Comparison of ENCODE assay signal across 23 cellular contexts in the genomic region with DNA sequence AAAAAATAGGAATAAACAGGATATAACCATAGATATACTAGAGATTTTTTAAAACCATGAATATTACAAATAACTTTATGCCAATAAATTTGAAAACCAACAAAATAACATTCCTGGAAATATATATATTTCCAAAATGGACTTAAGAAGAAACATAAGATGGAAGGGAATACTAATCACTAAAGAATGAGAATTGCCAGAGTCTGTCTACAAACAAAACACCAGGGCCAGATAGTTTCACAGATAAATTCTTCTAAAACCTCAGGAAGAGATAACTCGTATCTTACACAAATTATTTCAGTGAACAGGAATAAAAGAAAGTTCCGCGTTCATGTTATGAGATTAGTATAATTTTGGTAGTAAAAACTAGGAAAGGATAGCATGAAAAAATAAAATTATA.
DNase-seq lines count a peak whose midpoint lies in the region; ATAC-seq lines count a peak whose summit lies in the region.
"Had no signal": no experiment of that assay in that cellular context is flagged by ENCODE, and none has a peak within 500 bp of the region (broad histone marks: within the 10 kb centered on the region; RNA-seq: fewer than 3 reads in every experiment).

No MANE protein-coding gene starts in this region.

- H3K36me3 ChIP-seq in CD4-positive, alpha-beta memory T cell (ENCODE audit: insufficient read depth, low read length), result peaks cover 36% of the 10 kb centered on the region

- H3K4me1 Mint-ChIP-seq in CD4-positive, alpha-beta memory T cell, result peaks cover 2 to 19% (median 5%) of the 10 kb centered on the region in 4 donors
- H3K4me1 Mint-ChIP-seq in T-helper 17 cell, result peaks cover 8% of the 10 kb centered on the region
- peaks cover 7% of the 10 kb centered on the region for H3K4me1 Mint-ChIP-seq in central memory CD8-positive, alpha-beta T cell

- H3K9me3 ChIP-seq in CD4-positive, alpha-beta memory T cell (ENCODE audit: control insufficient read depth in 1 of 2, low read length in 2 of 2), result no peaks in the 10 kb centered on the region
- no peaks in the 10 kb centered on the region for H3K9me3 ChIP-seq in T-helper 17 cell (ENCODE audit: control insufficient read depth, low read length, poor library complexity, severe bottlenecking)
- H3K9me3 ChIP-seq: MG63, SJCRH30 had no signal

- no peak for ATAC-seq in T-helper 17 cell
- ATAC-seq in central memory CD8-positive, alpha-beta T cell (replicated peaks; ENCODE audit: extremely low read depth, poor library complexity, severe bottlenecking), result no peak
- ATAC-seq: K562, Panc1 had no signal

- POLR2A ChIA-PET in CD4-positive, alpha-beta memory T cell (lab: Charles Lee; ENCODE audit: partially characterized antibody), result no interaction called here

- no peaks in the 10 kb centered on the region for H3K27me3 Mint-ChIP-seq in CD4-positive, alpha-beta memory T cell
- no peaks in the 10 kb centered on the region for H3K27me3 Mint-ChIP-seq in T-helper 17 cell
- no peaks in the 10 kb centered on the region for H3K27me3 Mint-ChIP-seq in central memory CD8-positive, alpha-beta T cell
- H3K27me3 Mint-ChIP-seq: CD4-positive, CD25-positive, alpha-beta regulatory T cell had no signal

- no peak overlapping the region for H3K4me3 ChIP-seq in CD4-positive, alpha-beta memory T cell (ENCODE audit: low read length in 2 of 2)
- H3K4me3 ChIP-seq: GM23248, K562, MG63, SJCRH30 had no signal

- no peaks in the 10 kb centered on the region for H3K4me1 ChIP-seq in CD4-positive, alpha-beta memory T cell (ENCODE audit: insufficient read depth, low read length)
- H3K4me1 ChIP-seq: SJCRH30 had no signal

- H3K4me3 Mint-ChIP-seq in CD4-positive, alpha-beta memory T cell, result no peak overlapping the region
- H3K4me3 Mint-ChIP-seq in T-helper 17 cell, result no peak overlapping the region
- no peak overlapping the region for H3K4me3 Mint-ChIP-seq in central memory CD8-positive, alpha-beta T cell
- H3K4me3 Mint-ChIP-seq: CD4-positive, CD25-positive, alpha-beta regulatory T cell; H9 had no signal

- peaks cover 51 to 66% of the 10 kb centered on the region in 2 donors for H3K36me3 Mint-ChIP-seq in CD4-positive, alpha-beta memory T cell
- peaks cover 9% of the 10 kb centered on the region for H3K36me3 Mint-ChIP-seq in T-helper 17 cell (ENCODE audit: low read depth)
- peaks cover 58% of the 10 kb centered on the region for H3K36me3 Mint-ChIP-seq in central memory CD8-positive, alpha-beta T cell (ENCODE audit: insufficient read depth)

- no peak for DNase-seq in CD4-positive, alpha-beta memory T cell
- DNase-seq in T-helper 17 cell, result no peak
- no peak for DNase-seq in central memory CD8-positive, alpha-beta T cell (ENCODE audit: low spot score in 2 of 2)
- peak; percentile 19 for DNase-seq in hepatic stellate cell (ENCODE audit: low spot score)
- no peak for DNase-seq in activated CD4-positive, CD25-positive, alpha-beta regulatory T cell (lab: John Stamatoyannopoulos, UW)
- DNase-seq in NCI-H2171 (lab: John Stamatoyannopoulos, UW), result no peak
- DNase-seq in activated CD8-positive, alpha-beta memory T cell treated with anti-CD3 and anti-CD28 coated beads, Interleukin-2, amount 50 U/mL, for 4 hours, result no peak
- DNase-seq in stimulated activated naive CD4-positive, alpha-beta T cell treated with Interleukin-2 at 50 U/mL for 16 hours (lab: John Stamatoyannopoulos, UW), result no peak
- DNase-seq: CD4-positive, CD25-positive, alpha-beta regulatory T cell; COR-L47; DMS79; GM23248; H9; MG63; NCI-H1417; NCI-H1694 treated with DMSO at 0.1 percent for 48 hours; NCI-H2107; NCI-H2227 treated with DMSO at 0.1 percent for 48 hours; NCI-H510A treated with DMSO at 0.1 percent for 48 hours; NCI-H774; SJCRH30 had no signal

- intact Hi-C loops in CD4-positive, alpha-beta memory T cell (cut with micrococcal nuclease), result no loop called here

- no peaks in the 10 kb centered on the region for H3K9me3 Mint-ChIP-seq in CD4-positive, alpha-beta memory T cell
- no peaks in the 10 kb centered on the region for H3K9me3 Mint-ChIP-seq in central memory CD8-positive, alpha-beta T cell
- H3K9me3 Mint-ChIP-seq: CD4-positive, CD25-positive, alpha-beta regulatory T cell; H9 had no signal

- CTCF ChIA-PET in CD4-positive, alpha-beta memory T cell (lab: Charles Lee; ENCODE audit: partially characterized antibody), result no interaction called here

- no peaks in the 10 kb centered on the region for H3K27me3 ChIP-seq in CD4-positive, alpha-beta memory T cell (ENCODE audit: insufficient read depth, low read length)
- H3K27me3 ChIP-seq: MG63, SJCRH30 had no signal

- no peak overlapping the region for H3K27ac ChIP-seq in CD4-positive, alpha-beta memory T cell (ENCODE audit: low read depth, low read length)
- H3K27ac ChIP-seq: GM23248, SJCRH30 had no signal

- H3K27ac Mint-ChIP-seq in CD4-positive, alpha-beta memory T cell, result peak overlapping the region in 4 of 7 donors; percentile 31 to 84 (median 64)
- H3K27ac Mint-ChIP-seq in T-helper 17 cell, result peak overlapping the region; percentile 79
- peak overlapping the region; percentile 44 for H3K27ac Mint-ChIP-seq in central memory CD8-positive, alpha-beta T cell (ENCODE audit: low read depth)
- H3K27ac Mint-ChIP-seq: H9 had no signal
